ENCODE assay signal across 26 cellular contexts in the genomic region with DNA sequence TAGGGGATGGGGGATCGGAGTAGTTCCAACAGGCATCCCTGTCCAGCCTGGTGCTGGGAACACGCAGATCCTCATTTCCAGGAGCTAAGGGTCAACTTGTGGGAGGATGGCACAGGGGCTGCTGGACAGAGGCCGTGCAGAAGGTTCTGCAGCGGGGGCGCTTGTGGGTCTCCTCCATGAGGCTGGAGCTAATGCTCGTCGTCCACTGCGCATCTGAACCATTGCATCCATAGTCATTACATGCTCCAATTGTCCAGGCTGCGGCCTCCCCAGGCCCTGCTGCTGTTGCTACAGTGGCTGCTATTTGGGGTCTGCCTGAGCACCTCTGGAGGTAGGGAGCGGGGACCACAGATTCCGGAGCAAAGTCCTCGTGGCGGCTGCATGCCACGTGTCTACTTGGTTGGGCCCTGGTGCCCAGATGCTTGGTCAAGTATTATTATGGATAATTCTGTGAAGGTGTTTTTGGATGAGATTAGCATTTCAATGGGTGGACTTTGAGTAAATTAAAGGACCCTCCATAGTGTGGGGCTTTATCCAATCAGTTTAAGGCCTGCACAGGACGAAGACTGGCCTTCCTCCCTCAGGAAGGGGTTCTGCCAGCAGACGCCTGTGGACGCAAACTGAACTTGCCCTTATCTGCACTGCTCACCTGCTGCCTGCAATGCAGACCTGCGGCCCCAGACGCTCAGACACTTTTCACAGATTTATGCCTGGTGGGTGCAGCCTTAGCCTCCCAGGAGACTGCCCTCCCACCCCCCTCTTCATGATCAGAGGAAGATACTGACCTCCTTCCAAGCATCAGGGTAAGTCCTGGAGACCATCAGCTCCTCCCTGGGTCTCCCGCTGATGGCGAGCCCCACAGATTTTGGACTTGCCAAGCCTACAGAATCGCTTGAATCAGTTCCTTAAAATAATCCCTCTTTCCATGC.
"Had no signal": no experiment of that assay in that cellular context is flagged by ENCODE, and none has a peak within 500 bp of the region (broad histone marks: within the 10 kb centered on the region; RNA-seq: fewer than 3 reads in every experiment).

No MANE protein-coding gene starts in this region.

- DNase-seq: activated CD4-positive, alpha-beta T cell treated with anti-CD3 and anti-CD28 coated beads for 48 hours; activated CD4-positive, alpha-beta T cell treated with anti-CD3 and anti-CD28 coated beads, Interleukin-2, amount 50 U/mL, for 48 hours; activated CD8-positive, alpha-beta memory T cell treated with anti-CD3 and anti-CD28 coated beads, Interleukin-2, amount 50 U/mL, for 48 hours; activated gamma-delta T cell treated with Interleukin-2 at 50 U/mL for 16 hours; activated naive CD4-positive, alpha-beta T cell treated with anti-CD3 and anti-CD28 coated beads, Interleukin-2, amount 50 U/mL, for 16 hours; activated T-cell treated with anti-CD3 and anti-CD28 coated beads, Interleukin-2, amount 50 U/mL, for 24 hours; amygdala; central memory CD4-positive, alpha-beta T cell; foreskin keratinocyte; heart left ventricle; hypothalamus; immature natural killer cell; lower lobe of right lung; ovary; psoas muscle; stimulated activated CD4-positive, alpha-beta T cell treated with anti-CD3 and anti-CD28 coated beads, Interleukin-15, amount 100 ng/mL, for 24 hours; stimulated activated CD4-positive, alpha-beta T cell treated with anti-CD3 and anti-CD28 coated beads, Interleukin-2, amount 100 ng/mL, for 24 hours; stimulated activated naive B cell treated with anti-CD40 and anti-IgM and Interleukin-4, amounts not matched to agents 10 μg/mL and 1 μg/mL and 100 μg/mL, for 72 hours; stomach; SW 1271; T-helper 9 cell; WERI-Rb-1 had no signal

- H3K4me1 ChIP-seq: lower lobe of right lung, psoas muscle, stomach, tibial nerve had no signal

- H3K36me3 ChIP-seq: heart left ventricle, lower lobe of right lung, neutrophil, ovary, right atrium auricular region, stomach, suprapubic skin, tibial nerve, WERI-Rb-1 had no signal

- H3K27me3 ChIP-seq: ovary, right atrium auricular region, tibial nerve had no signal

- H3K27ac ChIP-seq: foreskin keratinocyte, lower lobe of right lung, neutrophil, ovary, psoas muscle, right atrium auricular region, stomach, suprapubic skin, tibial nerve, WERI-Rb-1 had no signal

- H3K4me3 ChIP-seq: heart left ventricle, lower lobe of right lung, ovary, psoas muscle, right atrium auricular region, stomach, suprapubic skin, tibial nerve had no signal

- H3K9me3 ChIP-seq: heart left ventricle, lower lobe of right lung, neutrophil, ovary, psoas muscle, right atrium auricular region, stomach, suprapubic skin had no signal
